Comparison of ENCODE assay signal across 1 cellular context in genomic region chr22:49966041-49966715, GRCh38.
TF ChIP-seq lines count a peak whose summit lies in the region.

No MANE protein-coding gene starts in this region.

TF ChIP-seq in GM12878, 131 proteins besides CTCF, POLR2A, EP300 and RAD21:
- TF ChIP-seq RELA (IDR thresholded peaks at IDR 0.05; ENCODE audit: borderline replicate concordance, partially characterized antibody) (no peak), STAT3 (IDR thresholded peaks at IDR 0.05; ENCODE audit: low read depth, low read length) (no peak), CHD4 (IDR thresholded peaks at IDR 0.05) (no peak), BHLHE40 (IDR thresholded peaks at IDR 0.05; ENCODE audit: borderline replicate concordance in 1 of 2, low read depth in 2 of 2, low read length in 1 of 2) (no peak), SP1 (IDR thresholded peaks at IDR 0.05; ENCODE audit: low read depth, low read length) (no peak), POLR2AphosphoS5 (IDR thresholded peaks at IDR 0.05; ENCODE audit: low read length) (peak; percentile 63), TCF3 (IDR thresholded peaks at IDR 0.05; ENCODE audit: borderline replicate concordance, insufficient read depth, low read depth, low read length) (0 out of 2 replicates have a peak, but pooled peaks have one; percentile 19), CEBPZ (IDR thresholded peaks at IDR 0.05; ENCODE audit: low read depth, low read length) (no peak), IRF4 (IDR thresholded peaks at IDR 0.05; ENCODE audit: low read depth, low read length) (no peak), SKIL (IDR thresholded peaks at IDR 0.05; ENCODE audit: low read depth, poor library complexity, severe bottlenecking) (no peak), BCL3 (IDR thresholded peaks at IDR 0.05; ENCODE audit: borderline replicate concordance, insufficient read depth, low read depth, low read length, poor library complexity, severe bottlenecking) (no peak), ATF3 (IDR thresholded peaks at IDR 0.05; ENCODE audit: borderline replicate concordance, extremely low read depth, low read depth, low read length) (no peak), PML (IDR thresholded peaks at IDR 0.05; ENCODE audit: low read length) (no peak), RELB (IDR thresholded peaks at IDR 0.05; ENCODE audit: low read depth) (no peak), PBX3 (IDR thresholded peaks at IDR 0.05; ENCODE audit: insufficient replicate concordance, low read depth, low read length) (no peak), IRF5 (IDR thresholded peaks at IDR 0.05; ENCODE audit: borderline replicate concordance) (no peak), BCL11A (IDR thresholded peaks at IDR 0.05; ENCODE audit: low read depth, low read length) (no peak)
